1 cellular context compared by ENCODE assay signal in genomic region chr6:38578075-38578474, GRCh38.
TF ChIP-seq lines count a peak whose summit lies in the region.

No MANE protein-coding gene starts in this region.

TF ChIP-seq in K562, 482 proteins besides CTCF, POLR2A, EP300 and RAD21 (continued from another document):
- TF ChIP-seq E2F8 (IDR thresholded peaks at IDR 0.05; ENCODE audit: low read depth, partially characterized antibody) = no peak
